Comparison of ENCODE assay signal across 8 cellular contexts in the genomic region with DNA sequence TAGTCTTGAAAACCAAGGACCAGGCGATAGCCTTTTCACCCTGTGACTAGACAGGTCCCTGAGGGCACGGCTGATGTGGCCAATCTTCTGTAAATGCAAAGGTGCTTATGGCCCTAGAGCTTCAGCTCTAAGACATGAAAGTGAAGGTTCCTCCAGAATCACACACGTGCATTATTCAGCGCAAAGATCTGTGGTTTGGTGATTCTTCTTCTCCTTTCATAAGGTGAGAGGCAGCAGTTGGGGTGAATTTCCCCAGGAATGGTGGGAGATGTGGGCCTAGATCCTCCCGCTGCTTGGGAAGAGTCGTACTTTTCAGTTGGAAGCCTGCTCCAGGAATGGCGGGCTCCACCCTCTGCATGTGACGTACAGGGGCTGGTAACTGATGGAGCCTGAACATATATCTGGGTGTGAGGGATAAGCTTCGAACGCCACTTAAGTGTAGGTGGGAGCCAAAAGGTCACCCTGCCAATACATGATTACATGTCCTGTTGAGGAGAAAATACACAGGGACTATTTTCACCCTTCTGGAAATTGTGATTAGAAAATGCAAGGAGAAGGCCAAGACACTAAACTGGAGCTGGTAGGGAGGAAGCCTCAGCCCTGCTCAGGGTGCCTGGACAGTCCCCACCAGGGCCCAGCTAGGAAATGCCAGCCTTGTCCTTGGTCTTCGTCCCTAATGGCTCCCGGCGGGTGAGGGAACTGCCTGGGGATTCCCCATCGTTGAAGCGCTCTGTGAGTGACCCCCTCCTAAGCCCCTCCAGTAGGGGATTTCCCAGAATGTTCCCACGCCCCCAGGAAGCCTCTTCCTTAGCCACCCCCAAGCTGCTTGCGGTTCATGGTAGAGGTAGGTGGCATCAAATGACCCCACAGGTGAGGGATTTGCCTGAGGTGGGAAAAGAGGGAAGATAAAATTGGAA. TPM values are rescaled to one million over a fixed set of nuclear protein-coding genes. Genes with fewer than 3 reads are reported as not detected.
DNase-seq lines count a peak whose midpoint lies in the region; ATAC-seq and TF ChIP-seq lines count a peak whose summit lies in the region.

No MANE protein-coding gene starts in this region.

- H3K27ac ChIP-seq in uterus = no peak overlapping the region
- H3K27ac ChIP-seq in stomach = peak overlapping the region in 1 of 5 donors; percentile 2

- no peak overlapping the region for H3K4me3 Mint-ChIP-seq in activated CD4-positive, alpha-beta T cell treated with anti-CD3 and anti-CD28 coated beads, Interleukin-2, amount 10 ng/mL, durations not matched to agents 7 days and 5 days
- H3K4me3 Mint-ChIP-seq in progenitor cell of endocrine pancreas (ENCODE audit: low read depth) = no peak overlapping the region

- peak; percentile 29 for DNase-seq in activated CD4-positive, alpha-beta T cell treated with anti-CD3 and anti-CD28 coated beads, Interleukin-2, amount 10 ng/mL, durations not matched to agents 7 days and 5 days
- DNase-seq in progenitor cell of endocrine pancreas (ENCODE audit: low spot score, unreplicated experiment) (no peak), NCI-H146 treated with DMSO at 0.1 percent for 48 hours (lab: John Stamatoyannopoulos, UW; ENCODE audit: unreplicated experiment) (no peak), uterus (no peak), dermis blood vessel endothelial cell (no peak), stomach (no peak)

- H3K27me3 ChIP-seq in uterus (no peaks in the 10 kb centered on the region), stomach (no peaks in the 10 kb centered on the region)

- H3K9me3 ChIP-seq in uterus (no peaks in the 10 kb centered on the region), stomach (no peaks in the 10 kb centered on the region)

- no peak for TF ChIP-seq POLR2A in uterus (IDR thresholded peaks at IDR 0.05)
- no peak for TF ChIP-seq POLR2A in stomach (IDR thresholded peaks at IDR 0.05)

- no peak for TF ChIP-seq EP300 in stomach (IDR thresholded peaks at IDR 0.05)

- H3K36me3 Mint-ChIP-seq in activated CD4-positive, alpha-beta T cell treated with anti-CD3 and anti-CD28 coated beads, Interleukin-2, amount 10 ng/mL, durations not matched to agents 7 days and 5 days (ENCODE audit: low read depth) = peaks cover 24% of the 10 kb centered on the region
- H3K36me3 Mint-ChIP-seq in progenitor cell of endocrine pancreas (ENCODE audit: insufficient read depth) = no peaks in the 10 kb centered on the region

- no peaks in the 10 kb centered on the region for H3K27me3 Mint-ChIP-seq in activated CD4-positive, alpha-beta T cell treated with anti-CD3 and anti-CD28 coated beads, Interleukin-2, amount 10 ng/mL, durations not matched to agents 7 days and 5 days
- peaks cover 4% of the 10 kb centered on the region for H3K27me3 Mint-ChIP-seq in progenitor cell of endocrine pancreas

- H3K4me3 ChIP-seq in uterus (no peak overlapping the region), stomach (no peak overlapping the region)

- H3K4me1 ChIP-seq in uterus (peaks cover 0 to 4% of the 10 kb centered on the region in 2 donors), stomach (peaks cover 6 to 35% (median 12%) of the 10 kb centered on the region in 4 donors)

- H3K27ac Mint-ChIP-seq in activated CD4-positive, alpha-beta T cell treated with anti-CD3 and anti-CD28 coated beads, Interleukin-2, amount 10 ng/mL, durations not matched to agents 7 days and 5 days = peak overlapping the region; percentile 95
- H3K27ac Mint-ChIP-seq in progenitor cell of endocrine pancreas = peak overlapping the region; percentile 18

- H3K9me3 Mint-ChIP-seq in activated CD4-positive, alpha-beta T cell treated with anti-CD3 and anti-CD28 coated beads, Interleukin-2, amount 10 ng/mL, durations not matched to agents 7 days and 5 days = no peaks in the 10 kb centered on the region
- no peaks in the 10 kb centered on the region for H3K9me3 Mint-ChIP-seq in progenitor cell of endocrine pancreas (ENCODE audit: low read depth)

- 68 to 82% (median 78%) methylated on average over 17 of the region's 17 CpGs for WGBS in stomach, 5 donors

- TF ChIP-seq CTCF in progenitor cell of endocrine pancreas (IDR thresholded peaks at IDR 0.05; ENCODE audit: unreplicated experiment) = no peak
- no peak for TF ChIP-seq CTCF in uterus (IDR thresholded peaks at IDR 0.05)
- no peak for TF ChIP-seq CTCF in stomach (IDR thresholded peaks at IDR 0.05)

- ATAC-seq in GM18907 (IDR thresholded peaks at IDR 0.05; ENCODE audit: unreplicated experiment) (peak; percentile 52), HG02852 (IDR thresholded peaks at IDR 0.05; ENCODE audit: unreplicated experiment) (peak; percentile 51)

- no peaks in the 10 kb centered on the region for H3K36me3 ChIP-seq in uterus
- no peaks in the 10 kb centered on the region for H3K36me3 ChIP-seq in stomach

- CTCF ChIA-PET in activated CD4-positive, alpha-beta T cell treated with anti-CD3 and anti-CD28 coated beads, Interleukin-2, amount 10 ng/mL, durations not matched to agents 7 days and 5 days (lab: Charles Lee) = interaction anchor here (0.6 to 7.4 kb wide), 7 partner anchors 13 to 364 kb away, joined by 4 to 101 read pairs (median 8); a partner anchor contains a TSS

- intact Hi-C loops in uterus (cut with DNase I; ENCODE audit: low total_unique reads) (no loop called here), stomach (cut with DNase I; ENCODE audit: low total_unique reads) (no loop called here)

- H3K4me1 Mint-ChIP-seq in activated CD4-positive, alpha-beta T cell treated with anti-CD3 and anti-CD28 coated beads, Interleukin-2, amount 10 ng/mL, durations not matched to agents 7 days and 5 days = peaks cover 74% of the 10 kb centered on the region
- H3K4me1 Mint-ChIP-seq in progenitor cell of endocrine pancreas (ENCODE audit: low read depth) = peaks cover 2% of the 10 kb centered on the region

- POLR2A ChIA-PET in activated CD4-positive, alpha-beta T cell treated with anti-CD3 and anti-CD28 coated beads, Interleukin-2, amount 10 ng/mL, durations not matched to agents 7 days and 5 days (lab: Charles Lee) = no interaction called here

RNA-seq across cellular contexts. Expression of a gene that starts 17.6 kb away (rescaled TPM):
- 10 to 100 TPM; 39.4 to 41.0 TPM for total RNA-seq in activated CD4-positive, alpha-beta T cell treated with anti-CD3 and anti-CD28 coated beads, Interleukin-2, amount 10 ng/mL, durations not matched to agents 7 days and 5 days
- 0.55 TPM in 1 of 2 replicates, not detected in the other for total RNA-seq in progenitor cell of endocrine pancreas
- total RNA-seq in uterus = 1 to 10 TPM in 2 of 4 donors, under 1 TPM in 1, not detected in 1; 0.28 to 6.4 (median 1.3) TPM
- total RNA-seq in dermis blood vessel endothelial cell = 2.0 and 3.2 TPM in 2 replicates
- total RNA-seq in stomach = 1 to 10 TPM in 3 of 5 donors, not detected in 2; 1.3 to 4.7 (median 2.6) TPM
- 10 to 100 TPM; 10.1 to 17.7 (median 14.8) TPM for polyA plus RNA-seq in stomach

RNA-seq across cellular contexts. Expression of a gene that starts 38.6 kb away (rescaled TPM):
- total RNA-seq in activated CD4-positive, alpha-beta T cell treated with anti-CD3 and anti-CD28 coated beads, Interleukin-2, amount 10 ng/mL, durations not matched to agents 7 days and 5 days = 1 to 10 TPM; 1.1 to 6.2 TPM
- total RNA-seq in progenitor cell of endocrine pancreas = 1.0 and 6.3 TPM in 2 replicates
- total RNA-seq in uterus = 10 to 100 TPM in 1 of 4 donors, 1 to 10 TPM in 3; 2.3 to 15.0 (median 3.3) TPM
- total RNA-seq in dermis blood vessel endothelial cell = 10.6 and 15.8 TPM in 2 replicates
- total RNA-seq in stomach = 10 to 100 TPM in 1 of 5 donors, 1 to 10 TPM in 2, under 1 TPM in 1, not detected in 1; 0.89 to 10.7 (median 3.6) TPM
- polyA plus RNA-seq in stomach = under 1 TPM; 0.15 to 0.95 (median 0.50) TPM
